ENCODE assay signal across 25 cellular contexts in genomic region chr19:28898279-28898678, GRCh38.
DNase-seq lines count a peak whose midpoint lies in the region; ATAC-seq and TF ChIP-seq lines count a peak whose summit lies in the region.
"Had no signal": no experiment of that assay in that cellular context is flagged by ENCODE, and none has a peak within 500 bp of the region (broad histone marks: within the 10 kb centered on the region; RNA-seq: fewer than 3 reads in every experiment).

No MANE protein-coding gene starts in this region.

- H3K27me3 Mint-ChIP-seq in HFFc6 (ENCODE audit: insufficient read depth): peaks cover 11% of the 10 kb centered on the region
- H3K27me3 Mint-ChIP-seq: CD4-positive, alpha-beta T cell had no signal

- H3K4me1 Mint-ChIP-seq in HFFc6 (ENCODE audit: low read depth): peaks cover 6% of the 10 kb centered on the region; the same call in 1 of the 2 replicates

- no peak overlapping the region for H3K27ac ChIP-seq in right atrium auricular region
- H3K27ac ChIP-seq: 22Rv1, KMS-11, PC-9, RWPE1, SJSA1 had no signal

- no peaks in the 10 kb centered on the region for H3K9me3 ChIP-seq in right atrium auricular region
- H3K9me3 ChIP-seq: BE2C, Caco-2, MG63, SJSA1 had no signal

- no peaks in the 10 kb centered on the region for H3K9me3 Mint-ChIP-seq in HFFc6
- H3K9me3 Mint-ChIP-seq: CD4-positive, alpha-beta T cell had no signal

- no peak overlapping the region for H3K4me3 ChIP-seq in right atrium auricular region
- H3K4me3 ChIP-seq: GM12878, MG63, PC-9, SJSA1 had no signal

- H3K4me3 Mint-ChIP-seq in HFFc6: no peak overlapping the region
- H3K4me3 Mint-ChIP-seq: CD4-positive, alpha-beta T cell had no signal

- DNase-seq in Right ventricle myocardium inferior (ENCODE audit: missing footprints) (no peak), right atrium auricular region (ENCODE audit: low spot score) (no peak), HFFc6 (peak; percentile 41), fibroblast of peridontal ligament (ENCODE audit: extremely low read depth) (peak; percentile 3), stromal cell of bone marrow (ENCODE audit: low read depth) (peak; percentile 30), activated gamma-delta T cell (lab: John Stamatoyannopoulos, UW) (no peak), iPS-NIHi7 (ENCODE audit: extremely low spot score) (no peak)
- DNase-seq: BE2C; Caco-2; CD4-positive, alpha-beta T cell; GDM1; MG63; NCI-H1092; NCI-H1436 treated with DMSO at 0.1 percent for 48 hours; NCI-H2029; NCI-H345; NCI-H526; PC-9 had no signal

- no peak for TF ChIP-seq CTCF in right atrium auricular region (IDR thresholded peaks at IDR 0.05)
- TF ChIP-seq CTCF in HFFc6 (IDR thresholded peaks at IDR 0.05): no peak

- H3K36me3 Mint-ChIP-seq in HFFc6 (ENCODE audit: low read depth): no peaks in the 10 kb centered on the region

- ATAC-seq in Right ventricle myocardium inferior (peak; percentile 20), HG02610 (IDR thresholded peaks at IDR 0.05; ENCODE audit: unreplicated experiment) (no peak)
- ATAC-seq: GM12878, HepG2 had no signal

- H3K36me3 ChIP-seq in right atrium auricular region: no peaks in the 10 kb centered on the region
- H3K36me3 ChIP-seq: BE2C, MG63, SJSA1 had no signal

- no peaks in the 10 kb centered on the region for H3K4me1 ChIP-seq in right atrium auricular region
- H3K4me1 ChIP-seq: BE2C, Caco-2, SJSA1 had no signal

- intact Hi-C loops in Right ventricle myocardium inferior (cut with DNase I): no loop called here

- H3K27ac Mint-ChIP-seq in HFFc6: no peak overlapping the region
- H3K27ac Mint-ChIP-seq: CD4-positive, alpha-beta T cell had no signal

- H3K27me3 ChIP-seq in right atrium auricular region: no peaks in the 10 kb centered on the region
- H3K27me3 ChIP-seq: BE2C, MG63, SJSA1 had no signal

Comparison
In these comparisons a context has a peak if more than half of its experiments do, and no peak if none do; other contexts are left out.
1. DNase-seq: peak in HFFc6 (single experiment), fibroblast of peridontal ligament (single experiment) and stromal cell of bone marrow (single experiment); none in Right ventricle myocardium inferior (single experiment), right atrium auricular region (single experiment), activated gamma-delta T cell (single experiment) and iPS-NIHi7 (single experiment).